ENCODE assay signal across 9 cellular contexts in genomic region chr9:131422241-131422792, GRCh38. TPM values are rescaled to one million over a fixed set of nuclear protein-coding genes. Genes with fewer than 3 reads are reported as not detected.
DNase-seq lines count a peak whose midpoint lies in the region; ATAC-seq and TF ChIP-seq lines count a peak whose summit lies in the region.
"Had no signal": no experiment of that assay in that cellular context is flagged by ENCODE, and none has a peak within 500 bp of the region (broad histone marks: within the 10 kb centered on the region; RNA-seq: fewer than 3 reads in every experiment).

No MANE protein-coding gene starts in this region.

- H3K9me3 Mint-ChIP-seq in memory B cell = no peaks in the 10 kb centered on the region

- H3K4me3 ChIP-seq in IMR-90 (ENCODE audit: insufficient read depth, low read depth, low read length) = no peak overlapping the region
- H3K4me3 ChIP-seq in cardiac fibroblast (replicated peaks in 1 of 2; ENCODE audit: low read depth in 2 of 2, low read length in 2 of 2) = no peak overlapping the region
- H3K4me3 ChIP-seq: GM12878 had no signal

- CTCF ChIA-PET in IMR-90 (lab: Yijun Ruan, JAX) = no interaction called here

- H4K91ac ChIP-seq in IMR-90 (ENCODE audit: insufficient read depth, low read depth, low read length) = no peak overlapping the region

- POLR2A ChIA-PET in IMR-90 (lab: Charles Lee; ENCODE audit: unreplicated experiment) = no interaction called here

- no peak overlapping the region for H4K8ac ChIP-seq in IMR-90 (ENCODE audit: low read depth in 2 of 2, low read length in 2 of 2)

- dilution Hi-C loops in IMR-90 (cut with HindIII; ENCODE audit: low sequenced_read_pairs, unreplicated experiment) = no loop called here

- no peak overlapping the region for H3K56ac ChIP-seq in IMR-90 (ENCODE audit: extremely low read depth, insufficient read depth, low read length)

- H2BK5ac ChIP-seq in IMR-90 (ENCODE audit: low read depth, low read length, poor library complexity, severe bottlenecking) = no peak overlapping the region

- DNase-seq in ACHN = peak; percentile 61
- DNase-seq in IMR-90 = peak; percentile 12
- DNase-seq in cardiac fibroblast (ENCODE audit: low read depth in 2 of 2) = peak in 1 of 2 donors; percentile 35
- no peak for DNase-seq in memory B cell (ENCODE audit: low spot score in 2 of 2)
- no peak for DNase-seq in stimulated activated naive CD4-positive, alpha-beta T cell (lab: John Stamatoyannopoulos, UW)

- no peaks in the 10 kb centered on the region for H3K27me3 Mint-ChIP-seq in memory B cell

- H3K4me2 ChIP-seq in IMR-90 (ENCODE audit: low read depth, low read length) = no peak overlapping the region

- no peak for TF ChIP-seq RAD21 in IMR-90 (IDR thresholded peaks at IDR 0.05; ENCODE audit: low read length)

- 60% methylated on average over 1 of the region's 12 CpGs; no CpG with 5 or more reads in 1 of the 2 experiments for WGBS in IMR-90 (ENCODE audit: extremely low coverage in 2 of 2, insufficient read length in 1 of 2), 2 experiments

- no peak for TF ChIP-seq POLR2A in IMR-90 (IDR thresholded peaks at IDR 0.05; ENCODE audit: low read depth, low read length)

- TF ChIP-seq CTCF in IMR-90 (conservative IDR thresholded peaks at IDR 0.05; ENCODE audit: low read depth, low read length) (no peak), cardiac fibroblast (IDR thresholded peaks at IDR 0.05; ENCODE audit: low read depth, low read length) (peak; percentile 1)

- H2AFZ ChIP-seq in IMR-90 (replicated peaks; ENCODE audit: low read length, poor library complexity) = no peak overlapping the region

- H4K5ac ChIP-seq in IMR-90 (ENCODE audit: low read depth, low read length) = no peak overlapping the region

- H2BK20ac ChIP-seq in IMR-90 (ENCODE audit: low read depth, low read length) = no peak overlapping the region

- H3K27ac Mint-ChIP-seq in memory B cell = peak overlapping the region; percentile 90

- H3K9ac ChIP-seq in IMR-90 (ENCODE audit: low read depth, low read length) = no peak overlapping the region

- no peak overlapping the region for H3K18ac ChIP-seq in IMR-90 (ENCODE audit: low read depth, low read length)

- ATAC-seq in IMR-90 (ENCODE audit: low read depth) = no peak
- no peak for ATAC-seq in memory B cell (ENCODE audit: low read depth)
- no peak for ATAC-seq in GM18498 (IDR thresholded peaks at IDR 0.05; ENCODE audit: unreplicated experiment)
- no peak for ATAC-seq in GM21529 (IDR thresholded peaks at IDR 0.05; ENCODE audit: unreplicated experiment)
- no peak for ATAC-seq in GM19467 (IDR thresholded peaks at IDR 0.05; ENCODE audit: unreplicated experiment)
- ATAC-seq: GM12878 had no signal

- intact Hi-C loops in IMR-90 (cut with micrococcal nuclease) = loop anchor here (2.0 kb wide), 1 partner anchor 26 kb away; no protein-coding TSS in a partner anchor

- H3K4ac ChIP-seq in IMR-90 (ENCODE audit: low read depth, low read length) = no peak overlapping the region

- peak overlapping the region; percentile 26; the same call in 1 of the 2 replicates for H3K23ac ChIP-seq in IMR-90 (ENCODE audit: low read depth, low read length)

- H3K36me3 ChIP-seq in IMR-90 (ENCODE audit: control insufficient read depth, insufficient read depth, low read length) = peaks cover 4% of the 10 kb centered on the region

- peaks cover 60% of the 10 kb centered on the region for H3K4me1 Mint-ChIP-seq in memory B cell

- BruUV-seq in IMR-90 (replicated peaks; lab: Mats Ljungman, UMichigan) = no TSS peak

- no peak overlapping the region for H2BK15ac ChIP-seq in IMR-90 (ENCODE audit: low read depth, low read length)

- no peaks in the 10 kb centered on the region for H3K27me3 ChIP-seq in IMR-90 (ENCODE audit: control insufficient read depth, insufficient read depth, low read length)

- H3K14ac ChIP-seq in IMR-90 (replicated peaks; ENCODE audit: low read depth, low read length) = no peak overlapping the region

- peak overlapping the region; percentile 90 for H2AK5ac ChIP-seq in IMR-90 (ENCODE audit: low read depth, low read length)

- peaks cover 67% of the 10 kb centered on the region for H3K9me1 ChIP-seq in IMR-90 (ENCODE audit: insufficient read depth, low read length)

- peak overlapping the region; percentile 17 for H2AK9ac ChIP-seq in IMR-90 (replicated peaks; ENCODE audit: low read depth, low read length, poor library complexity)

- in situ Hi-C loops in ACHN (cut with HindIII; ENCODE audit: low pct_ligation_motif_present, low pct_unique_long_range_greater_than_20kb, low sequenced_read_pairs) (no loop called here), IMR-90 (cut with MboI; ENCODE audit: low sequenced_read_pairs) (no loop called here)

- H2BK120ac ChIP-seq in IMR-90 (ENCODE audit: low read depth, low read length) = no peak overlapping the region

- H3K4me3 Mint-ChIP-seq in memory B cell = no peak overlapping the region

- peaks cover 16% of the 10 kb centered on the region for H3K36me3 Mint-ChIP-seq in memory B cell

- no peaks in the 10 kb centered on the region for H3K9me3 ChIP-seq in IMR-90 (ENCODE audit: control insufficient read depth, insufficient read depth, low read length)

- peaks cover 6 to 93% of the 10 kb centered on the region in 2 experiments; a peak in 3 of 4 replicates for H3K79me1 ChIP-seq in IMR-90 (ENCODE audit: low read depth in 1 of 2, low read length in 2 of 2)

- H3K4me1 ChIP-seq in IMR-90 (ENCODE audit: control insufficient read depth, insufficient read depth, low read length) = peaks cover 47% of the 10 kb centered on the region

- peaks cover 100% of the 10 kb centered on the region for H4K20me1 ChIP-seq in IMR-90 (ENCODE audit: insufficient read depth, low read length)

- no peak overlapping the region for H3K27ac ChIP-seq in IMR-90 (ENCODE audit: insufficient read depth, low read length)

TF ChIP-seq in IMR-90, 13 proteins besides CTCF, POLR2A, EP300 and RAD21:
- TF ChIP-seq BHLHE40 (IDR thresholded peaks at IDR 0.05; ENCODE audit: low read depth, low read length) (no peak), FOS (IDR thresholded peaks at IDR 0.05; ENCODE audit: low read depth, low read length) (no peak)

RNA-seq across cellular contexts. Expression of gene PRRC2B, which starts 28.4 kb away (rescaled TPM):
- 19.4 and 22.2 TPM in 2 replicates for total RNA-seq in IMR-90 (2012; rRNA removed)
- 39.1 and 46.5 TPM in 2 replicates for polyA plus RNA-seq in IMR-90 (2012; rRNA removed)
- 26.8 and 31.7 TPM in 2 replicates for polyA plus RNA-seq in IMR-90 (2012; cell fraction: cytosol; rRNA removed)
- polyA plus RNA-seq in IMR-90 (2012; cell fraction: nucleus; rRNA removed; ENCODE audit: low replicate concordance) = 111 and 118 TPM in 2 replicates

Comparison
In these comparisons a context has a peak if more than half of its experiments do, and no peak if none do; other contexts are left out.
1. DNase-seq: peak in ACHN (single experiment) and IMR-90 (single experiment); none in memory B cell (0 of 2) and stimulated activated naive CD4-positive, alpha-beta T cell (0 of 6).